In the genomic region with DNA sequence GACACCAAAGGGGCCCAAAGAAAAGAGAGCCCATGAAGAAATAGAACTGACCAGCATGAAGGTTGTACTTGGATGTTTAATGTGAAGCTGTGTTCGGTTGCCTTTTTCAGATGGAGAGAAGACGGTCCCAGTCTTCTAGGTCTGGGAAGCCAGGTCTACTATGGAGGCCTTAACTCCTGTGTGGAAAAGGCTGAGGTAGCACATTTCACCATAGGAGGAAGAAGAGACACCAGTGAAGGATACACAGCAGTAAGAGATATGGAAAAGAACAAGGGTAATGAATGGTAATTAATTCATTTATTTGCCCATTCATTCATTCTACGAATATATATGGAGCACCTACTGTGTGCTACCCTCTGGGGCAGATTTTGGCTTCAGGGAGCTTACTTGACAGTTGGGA, we compare ENCODE assay signal across 8 cellular contexts.
"Had no signal": no experiment of that assay in that cellular context is flagged by ENCODE, and none has a peak within 500 bp of the region (broad histone marks: within the 10 kb centered on the region; RNA-seq: fewer than 3 reads in every experiment).

No MANE protein-coding gene starts in this region.

- ATAC-seq: naive thymus-derived CD4-positive, alpha-beta T cell; sciatic nerve had no signal

- H3K9me3 ChIP-seq: spleen had no signal

- DNase-seq: activated CD4-positive, alpha-beta T cell treated with anti-CD3 and anti-CD28 coated beads for 1 hour; activated T-cell treated with anti-CD3 and anti-CD28 coated beads for 4 hours; effector memory CD8-positive, alpha-beta T cell; foreskin melanocyte; spleen; WERI-Rb-1 had no signal

- H3K27ac ChIP-seq: WERI-Rb-1 had no signal

- H3K4me3 ChIP-seq: spleen had no signal

- H3K27me3 ChIP-seq: spleen had no signal

- H3K36me3 ChIP-seq: spleen, WERI-Rb-1 had no signal
